8 cellular contexts compared by ENCODE assay signal in the genomic region with DNA sequence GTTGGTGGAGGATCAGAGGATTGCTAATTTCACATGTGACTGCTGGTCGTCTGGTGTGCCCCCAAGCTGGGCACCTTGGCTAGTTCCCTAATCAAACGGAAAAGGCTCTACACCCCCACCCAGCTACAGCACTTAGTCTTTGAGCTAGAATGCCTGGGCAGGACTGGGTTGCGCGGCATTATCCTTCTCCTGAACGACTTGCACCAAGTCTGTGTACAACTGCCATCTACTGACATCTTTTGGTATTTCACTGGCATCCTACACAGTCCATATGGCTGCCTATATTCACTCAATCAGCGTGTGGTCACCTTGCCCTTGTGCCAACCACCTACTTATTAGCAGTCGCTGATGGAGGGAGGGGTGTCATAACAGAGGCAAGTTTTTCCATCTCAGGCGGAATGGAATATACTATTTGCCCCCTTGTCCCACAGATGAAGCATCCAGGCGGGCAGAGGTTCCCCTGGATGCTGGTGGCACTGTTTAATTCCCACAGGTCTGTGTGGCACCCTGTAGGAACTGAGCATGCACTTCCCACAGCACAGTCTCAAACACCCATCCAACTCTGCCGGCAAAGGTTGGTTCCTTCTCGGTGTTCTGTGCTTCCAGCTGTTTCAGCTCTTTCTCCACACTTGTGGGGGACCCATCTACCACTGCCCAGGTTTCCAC.
A peak's percentile ranks its signal among the peaks of the same experiment; 100 is the strongest.
DNase-seq lines count a peak whose midpoint lies in the region; ATAC-seq, FAIRE-seq and TF ChIP-seq lines count a peak whose summit lies in the region.

No MANE protein-coding gene starts in this region.

- FAIRE-seq in K562 (lab: Jason Lieb, UNC), result peak; percentile 42

- H2AFZ ChIP-seq in K562 (ENCODE audit: low read depth, low read length), result no peak overlapping the region

- H3K9ac ChIP-seq in K562 (ENCODE audit: insufficient read depth in 1 of 2, low read depth in 2 of 2, low read length in 2 of 2), result no peak overlapping the region

- no peaks in the 10 kb centered on the region for H4K20me1 ChIP-seq in K562 (replicated peaks; ENCODE audit: control insufficient read depth, insufficient read depth, low read length)

- TF ChIP-seq RAD21 in K562 (CRISPR knock-in tag; conservative IDR thresholded peaks at IDR 0.05 in 1 of 2, IDR thresholded peaks at IDR 0.05 in 1 of 2), result peak; percentile 36 to 61

- WGBS in K562 (ENCODE audit: insufficient coverage, low coverage, missing lambda C conversion rate), result 0% methylated on average over 11 of the region's 11 CpGs

- no peak overlapping the region for H3K27ac ChIP-seq in K562 (ENCODE audit: extremely low read depth, low read depth, low read length)

- in situ Hi-C loops in K562 (cut with MboI), result no loop called here

- intact Hi-C loops in K562 (cut with micrococcal nuclease), result loop anchor here (1.0 to 5.0 kb wide), 2 partner anchors 37 to 466 kb away; no protein-coding TSS in a partner anchor

- H3K9me1 ChIP-seq in K562 (ENCODE audit: control insufficient read depth, insufficient read depth, low read length), result no peaks in the 10 kb centered on the region

- H3K36me3 ChIP-seq in K562 (ENCODE audit: control insufficient read depth, insufficient read depth, low read length) (no peaks in the 10 kb centered on the region), kidney epithelial cell (ENCODE audit: control insufficient read depth, insufficient read depth, low read length) (no peaks in the 10 kb centered on the region)

- no peaks in the 10 kb centered on the region for H3K79me2 ChIP-seq in K562 (ENCODE audit: control insufficient read depth, insufficient read depth, low read length)

- no peaks in the 10 kb centered on the region for H3K9me3 ChIP-seq in K562 (replicated peaks; ENCODE audit: control insufficient read depth, insufficient read depth, low read depth, low read length)

- H3K4me1 ChIP-seq in K562 (replicated peaks in 1 of 2; ENCODE audit: control insufficient read depth in 2 of 2, insufficient read depth in 2 of 2, low read length in 2 of 2), result no peaks in the 10 kb centered on the region

- H3K27me3 ChIP-seq in K562 (ENCODE audit: control insufficient read depth in 2 of 2, insufficient read depth in 2 of 2, low read length in 2 of 2), result no peaks in the 10 kb centered on the region
- no peaks in the 10 kb centered on the region for H3K27me3 ChIP-seq in kidney epithelial cell (ENCODE audit: control insufficient read depth, insufficient read depth, low read length)

- no peak for TF ChIP-seq POLR2A in K562 (conservative IDR thresholded peaks at IDR 0.05)

- TF ChIP-seq EP300 in K562 (IDR thresholded peaks at IDR 0.05; ENCODE audit: low read length), result no peak

- POLR2A ChIA-PET in K562 (lab: Yijun Ruan, JAX), result no interaction called here

- TF ChIP-seq CTCF in K562 (IDR thresholded peaks at IDR 0.05 in 2 of 3, conservative IDR thresholded peaks at IDR 0.05 in 1 of 3; ENCODE audit: insufficient read depth in 2 of 3, low read depth in 1 of 3, low read length in 3 of 3), result peak; percentile 31 to 63 (median 51); a peak in 5 of 6 replicates
- TF ChIP-seq CTCF in kidney epithelial cell (IDR thresholded peaks at IDR 0.05; ENCODE audit: insufficient read depth, low read length, poor library complexity, severe bottlenecking), result peak; percentile 62

- no TSS peak for BruUV-seq in K562 (replicated peaks; lab: Mats Ljungman, UMichigan)

- H3K4me2 ChIP-seq in K562 (ENCODE audit: insufficient read depth, low read length), result no peak overlapping the region; the same call in 1 of the 2 replicates

- CTCF ChIA-PET in K562 (lab: Yijun Ruan, JAX; ENCODE audit: low intra/inter-chr PET ratio), result interaction anchor here (1.4 to 1.7 kb wide), 2 partner anchors 38 to 465 kb away, joined by 4 to 6 read pairs; no protein-coding TSS in a partner anchor

- H3K4me3 ChIP-seq in K562 (no peak overlapping the region), kidney epithelial cell (ENCODE audit: low read depth, low read length) (no peak overlapping the region)

- ATAC-seq in GM21526 (IDR thresholded peaks at IDR 0.05; ENCODE audit: low FRiP score, unreplicated experiment) (peak; percentile 93), HG03575 (IDR thresholded peaks at IDR 0.05; ENCODE audit: extremely low read depth, insufficient number of reproducible peaks, low FRiP score, unreplicated experiment) (peak; percentile 61), K562 (peak; percentile 96)

- peak; percentile 9 for DNase-seq in activated gamma-delta T cell treated with Interleukin-2 at 50 U/mL for 16 hours
- DNase-seq in activated gamma-delta T cell (lab: John Stamatoyannopoulos, UW), result no peak
- DNase-seq in RPMI7951 (ENCODE audit: low read depth), result peak; percentile 62
- peak; percentile 17 to 43 (median 23) for DNase-seq in K562 (ENCODE audit: extremely low read depth in 1 of 4, low spot score in 3 of 4)
- DNase-seq in kidney epithelial cell (ENCODE audit: low read depth), result no peak
- peak in 2 of 3 donors; percentile 1 to 3 for DNase-seq in stimulated activated CD4-positive, alpha-beta T cell treated with anti-CD3 and anti-CD28 coated beads, TNF-alpha, amount 100 ng/mL, for 1 hour (ENCODE audit: low read depth in 3 of 3, low spot score in 1 of 3)

TF ChIP-seq in K562, 482 proteins besides CTCF, POLR2A, EP300 and RAD21:
- TF ChIP-seq SMC3 (conservative IDR thresholded peaks at IDR 0.05; ENCODE audit: insufficient read depth, low read depth, low read length) (peak; percentile 41; the same call in 1 of the 2 replicates), SNIP1 (IDR thresholded peaks at IDR 0.05; ENCODE audit: low read depth) (no peak), ZBED1 (IDR thresholded peaks at IDR 0.05) (no peak)

Comparison
In these comparisons a context has a peak if more than half of its experiments do, and no peak if none do; other contexts are left out.
1. DNase-seq: peak in activated gamma-delta T cell treated with Interleukin-2 at 50 U/mL for 16 hours (single experiment), RPMI7951 (single experiment), K562 (4 of 4) and stimulated activated CD4-positive, alpha-beta T cell treated with anti-CD3 and anti-CD28 coated beads, TNF-alpha, amount 100 ng/mL, for 1 hour (2 of 3); none in activated gamma-delta T cell (single experiment) and kidney epithelial cell (single experiment).
2. Peak in every context shown above with its lines, with median percentiles within 50 percentile points of each other: ATAC-seq.